8 cellular contexts compared by ENCODE assay signal in genomic region chr10:131453772-131454634, GRCh38.
DNase-seq lines count a peak whose midpoint lies in the region; ATAC-seq, FAIRE-seq and TF ChIP-seq lines count a peak whose summit lies in the region.

No MANE protein-coding gene starts in this region.

- intact Hi-C loops in IMR-90 (cut with micrococcal nuclease) = no loop called here

- no peaks in the 10 kb centered on the region for H3K79me2 ChIP-seq in DND-41 (ENCODE audit: insufficient read depth, low read length)
- no peaks in the 10 kb centered on the region for H3K79me2 ChIP-seq in H1 (ENCODE audit: control insufficient read depth in 1 of 2, insufficient read depth in 2 of 2, low read length in 2 of 2)

- H2BK20ac ChIP-seq in IMR-90 (ENCODE audit: low read depth, low read length) = no peak overlapping the region
- H2BK20ac ChIP-seq in H1 (ENCODE audit: low read length) = no peak overlapping the region; the same call in 1 of the 2 replicates

- CTCF ChIA-PET in IMR-90 (lab: Yijun Ruan, JAX) = no interaction called here
- CTCF ChIA-PET in H1 (lab: Charles Lee; ENCODE audit: partially characterized antibody) = interaction anchor here (0.6 to 4.0 kb wide), 63 partner anchors 9 to 559 kb away, joined by 3 to 32 read pairs (median 4); no protein-coding TSS in a partner anchor

- POLR2A ChIA-PET in IMR-90 (lab: Charles Lee; ENCODE audit: unreplicated experiment) (no interaction called here), H1 (lab: Charles Lee; ENCODE audit: partially characterized antibody) (interaction anchor here (0.6 to 1.3 kb wide), 6 partner anchors 9 to 35 kb away, joined by 3 to 5 read pairs (median 3); no protein-coding TSS in a partner anchor)

- no peaks in the 10 kb centered on the region for H3K27me3 ChIP-seq in DND-41 (ENCODE audit: insufficient read depth, low read length, poor library complexity)
- H3K27me3 ChIP-seq in IMR-90 (ENCODE audit: control insufficient read depth, insufficient read depth, low read length) = no peaks in the 10 kb centered on the region
- peaks cover 0 to 7% (median 0%) of the 10 kb centered on the region in 4 experiments; a peak in 3 of 7 replicates for H3K27me3 ChIP-seq in H1 (replicated peaks in 1 of 4; ENCODE audit: control insufficient read depth in 3 of 4, extremely low read depth in 1 of 4, insufficient read depth in 3 of 4, low read length in 3 of 4)

- TF ChIP-seq RAD21 in IMR-90 (IDR thresholded peaks at IDR 0.05; ENCODE audit: low read length) (no peak), H1 (IDR thresholded peaks at IDR 0.05 in 1 of 2, conservative IDR thresholded peaks at IDR 0.05 in 1 of 2; ENCODE audit: low read depth in 2 of 2, low read length in 2 of 2) (peak; percentile 49 to 62)

- no peaks in the 10 kb centered on the region for H3K36me3 ChIP-seq in DND-41 (ENCODE audit: insufficient read depth, low read length)
- no peaks in the 10 kb centered on the region for H3K36me3 ChIP-seq in IMR-90 (ENCODE audit: control insufficient read depth, insufficient read depth, low read length)
- no peaks in the 10 kb centered on the region for H3K36me3 ChIP-seq in H1 (ENCODE audit: control insufficient read depth in 2 of 4, insufficient read depth in 4 of 4, low read length in 3 of 4)
- no peaks in the 10 kb centered on the region for H3K36me3 ChIP-seq in mesodermal cell (ENCODE audit: control insufficient read depth, insufficient read depth, low read length)

- H3K27ac ChIP-seq in DND-41 (ENCODE audit: low read length) = no peak overlapping the region
- H3K27ac ChIP-seq in IMR-90 (ENCODE audit: insufficient read depth, low read length) = no peak overlapping the region
- H3K27ac ChIP-seq in H1 (ENCODE audit: low read depth, low read length) = no peak overlapping the region
- H3K27ac ChIP-seq in mesodermal cell (ENCODE audit: low read depth, low read length, severe bottlenecking) = peak overlapping the region; percentile 41

- TF ChIP-seq POLR2A in IMR-90 (IDR thresholded peaks at IDR 0.05; ENCODE audit: low read depth, low read length) (no peak), H1 (IDR thresholded peaks at IDR 0.05; ENCODE audit: control extremely low read depth in 1 of 2, low read depth in 2 of 2, low read length in 2 of 2) (no peak)

- WGBS in IMR-90 (ENCODE audit: extremely low coverage in 2 of 2, insufficient read length in 1 of 2), 2 experiments = 17% methylated on average over 3 of the region's 27 CpGs; no CpG with 5 or more reads in 1 of the 2 experiments
- WGBS in H1 (ENCODE audit: extremely low coverage in 1 of 2, insufficient coverage in 1 of 2, insufficient read length in 1 of 2, insufficient replicate concordance in 2 of 2, low coverage in 1 of 2, low lambda C conversion rate in 2 of 2, missing lambda C conversion rate in 1 of 2), 2 experiments = 14% methylated on average over 26 of the region's 27 CpGs; no CpG with 5 or more reads in 1 of the 2 experiments
- 19 to 29% methylated on average over 18 to 19 of the region's 27 CpGs for WGBS in mesodermal cell (ENCODE audit: insufficient coverage in 2 of 2), 2 experiments

- H2AFZ ChIP-seq in DND-41 (ENCODE audit: low read depth, low read length) (no peak overlapping the region), IMR-90 (replicated peaks; ENCODE audit: low read length, poor library complexity) (no peak overlapping the region), H1 (ENCODE audit: low read length) (peak overlapping the region; percentile 70)

- dilution Hi-C loops in IMR-90 (cut with HindIII; ENCODE audit: low sequenced_read_pairs, unreplicated experiment) = no loop called here

- no peak overlapping the region for H2BK15ac ChIP-seq in IMR-90 (ENCODE audit: low read depth, low read length)
- no peak overlapping the region; the same call in none of the 2 replicates for H2BK15ac ChIP-seq in H1 (ENCODE audit: low read length)

- H3K18ac ChIP-seq in IMR-90 (ENCODE audit: low read depth, low read length) (no peak overlapping the region), H1 (ENCODE audit: extremely low read depth, low read length) (no peak overlapping the region)

- H3K14ac ChIP-seq in IMR-90 (replicated peaks; ENCODE audit: low read depth, low read length) (no peak overlapping the region), H1 (ENCODE audit: insufficient read length) (no peak overlapping the region)

- H3K9me1 ChIP-seq in IMR-90 (ENCODE audit: insufficient read depth, low read length) = no peaks in the 10 kb centered on the region

- no peak overlapping the region for H3K23ac ChIP-seq in IMR-90 (ENCODE audit: low read depth, low read length)
- no peak overlapping the region for H3K23ac ChIP-seq in H1 (ENCODE audit: insufficient read length)

- H3K4me1 ChIP-seq in DND-41 (ENCODE audit: insufficient read depth, low read length) (no peaks in the 10 kb centered on the region), IMR-90 (ENCODE audit: control insufficient read depth, insufficient read depth, low read length) (no peaks in the 10 kb centered on the region), H1 (replicated peaks in 1 of 4; ENCODE audit: control insufficient read depth in 3 of 4, insufficient read depth in 4 of 4, low read length in 3 of 4) (peaks cover 0 to 17% (median 12%) of the 10 kb centered on the region in 4 experiments; a peak in 6 of 7 replicates), mesodermal cell (ENCODE audit: control insufficient read depth, insufficient read depth, low read length, poor library complexity, severe bottlenecking) (no peaks in the 10 kb centered on the region)

- H3K56ac ChIP-seq in IMR-90 (ENCODE audit: extremely low read depth, insufficient read depth, low read length) (no peak overlapping the region), H1 (replicated peaks; ENCODE audit: insufficient read length, low read depth, low read length) (no peak overlapping the region)

- H4K20me1 ChIP-seq in DND-41 (ENCODE audit: insufficient read depth, low read length) (no peaks in the 10 kb centered on the region), IMR-90 (ENCODE audit: insufficient read depth, low read length) (no peaks in the 10 kb centered on the region), H1 (replicated peaks in 1 of 2; ENCODE audit: control insufficient read depth in 1 of 2, insufficient read depth in 2 of 2, low read length in 2 of 2) (no peaks in the 10 kb centered on the region)

- TF ChIP-seq EP300 in H1 (IDR thresholded peaks at IDR 0.05; ENCODE audit: borderline replicate concordance in 1 of 2, low read depth in 2 of 2, low read length in 2 of 2) = no peak

- H2BK12ac ChIP-seq in H1 (ENCODE audit: low read depth, low read length) = no peak overlapping the region; the same call in 1 of the 2 replicates

- H4K5ac ChIP-seq in IMR-90 (ENCODE audit: low read depth, low read length) (no peak overlapping the region), H1 (ENCODE audit: insufficient read length, low read depth, low read length) (peak overlapping the region; percentile 3)

- H2AK5ac ChIP-seq in IMR-90 (ENCODE audit: low read depth, low read length) = no peak overlapping the region
- no peak overlapping the region for H2AK5ac ChIP-seq in H1 (ENCODE audit: low read depth, low read length)

- H2AK9ac ChIP-seq in IMR-90 (replicated peaks; ENCODE audit: low read depth, low read length, poor library complexity) = no peak overlapping the region

- H3K4me2 ChIP-seq in DND-41 (ENCODE audit: insufficient read depth, low read length) (no peak overlapping the region), IMR-90 (ENCODE audit: low read depth, low read length) (no peak overlapping the region), H1 (ENCODE audit: insufficient read depth in 1 of 2, low read depth in 2 of 2, low read length in 2 of 2) (peak overlapping the region; percentile 66 to 83)

- H3K79me1 ChIP-seq in IMR-90 (ENCODE audit: low read depth in 1 of 2, low read length in 2 of 2) (no peaks in the 10 kb centered on the region), H1 (ENCODE audit: low read depth, low read length) (no peaks in the 10 kb centered on the region)

- no peaks in the 10 kb centered on the region for H3K9me3 ChIP-seq in DND-41 (ENCODE audit: insufficient read depth, low read length, severe bottlenecking)
- peaks cover 40% of the 10 kb centered on the region for H3K9me3 ChIP-seq in IMR-90 (ENCODE audit: control insufficient read depth, insufficient read depth, low read length)
- no peaks in the 10 kb centered on the region for H3K9me3 ChIP-seq in H1 (ENCODE audit: insufficient read depth in 2 of 2, low read depth in 1 of 2, low read length in 1 of 2)
- H3K9me3 ChIP-seq in mesodermal cell (ENCODE audit: control insufficient read depth, low read length) = no peaks in the 10 kb centered on the region

- H4K8ac ChIP-seq in IMR-90 (ENCODE audit: low read depth in 2 of 2, low read length in 2 of 2) (no peak overlapping the region), H1 (ENCODE audit: extremely low read depth, insufficient read depth, low read length) (peak overlapping the region; percentile 15; the same call in 1 of the 2 replicates)

- H2BK5ac ChIP-seq in IMR-90 (ENCODE audit: low read depth, low read length, poor library complexity, severe bottlenecking) = no peak overlapping the region
- no peak overlapping the region for H2BK5ac ChIP-seq in H1 (ENCODE audit: low read depth, low read length)

- in situ Hi-C loops in IMR-90 (cut with MboI; ENCODE audit: low sequenced_read_pairs) = no loop called here

- TF ChIP-seq CTCF in DND-41 (IDR thresholded peaks at IDR 0.05; ENCODE audit: borderline replicate concordance, extremely low read depth, low read length, poor library complexity, severe bottlenecking) (peak; percentile 72), IMR-90 (conservative IDR thresholded peaks at IDR 0.05; ENCODE audit: low read depth, low read length) (peak; percentile 14; the same call in 1 of the 2 replicates), H1 (IDR thresholded peaks at IDR 0.05; ENCODE audit: control extremely low read depth in 1 of 3, insufficient read depth in 1 of 3, low read depth in 1 of 3, low read length in 3 of 3) (peak; percentile 60 to 80 (median 67))

- H3K9ac ChIP-seq in DND-41 (ENCODE audit: low read depth, low read length) = no peak overlapping the region
- H3K9ac ChIP-seq in IMR-90 (ENCODE audit: low read depth, low read length) = no peak overlapping the region
- H3K9ac ChIP-seq in H1 (replicated peaks in 1 of 4; ENCODE audit: extremely low read depth in 1 of 4, low read depth in 3 of 4, low read length in 3 of 4) = no peak overlapping the region; a peak in 2 of 7 replicates

- no peak overlapping the region for H4K91ac ChIP-seq in IMR-90 (ENCODE audit: insufficient read depth, low read depth, low read length)
- peak overlapping the region; percentile 87 for H4K91ac ChIP-seq in H1 (replicated peaks; ENCODE audit: insufficient read length, low read length)

- FAIRE-seq in H1 (lab: Jason Lieb, UNC) = no peak

- ATAC-seq in DND-41 (ENCODE audit: insufficient read depth, low read depth) (peak; percentile 42; the same call in 1 of the 3 replicates), IMR-90 (ENCODE audit: low read depth) (no peak), GM21737 (IDR thresholded peaks at IDR 0.05; ENCODE audit: unreplicated experiment) (no peak)

- peak; percentile 63 for DNase-seq in DND-41
- DNase-seq in IMR-90 = no peak
- DNase-seq in activated CD4-positive, alpha-beta T cell treated with anti-CD3 and anti-CD28 coated beads, Interleukin-2, amount 50 U/mL, for 1 hour = peak; percentile 52
- DNase-seq in H1 (ENCODE audit: low read depth in 1 of 2, low spot score in 2 of 2) = peak; percentile 51 to 99
- DNase-seq in stimulated activated CD8-positive, alpha-beta memory T cell treated with anti-CD3 and anti-CD28 coated beads, Interleukin-7, amount 100 ng/mL, for 24 hours (ENCODE audit: low read depth) = peak; percentile 70
- no peak for DNase-seq in dedifferentiated amniotic fluid mesenchymal stem cell (ENCODE audit: extremely low spot score)

- no TSS peak for BruUV-seq in IMR-90 (replicated peaks; lab: Mats Ljungman, UMichigan)

- H2BK120ac ChIP-seq in IMR-90 (ENCODE audit: low read depth, low read length) (no peak overlapping the region), H1 (replicated peaks; ENCODE audit: low read depth, low read length) (no peak overlapping the region)

- H3K4ac ChIP-seq in IMR-90 (ENCODE audit: low read depth, low read length) = no peak overlapping the region
- peak overlapping the region; percentile 80 for H3K4ac ChIP-seq in H1 (replicated peaks; ENCODE audit: insufficient read length, low read depth, low read length)

- peaks cover 4% of the 10 kb centered on the region; the same call in 1 of the 2 replicates for H3K23me2 ChIP-seq in H1 (ENCODE audit: low read depth, low read length)

- H3K4me3 ChIP-seq in DND-41 (ENCODE audit: low read depth in 1 of 2, low read length in 2 of 2) (no peak overlapping the region), IMR-90 (ENCODE audit: insufficient read depth, low read depth, low read length) (no peak overlapping the region), H1 (ENCODE audit: extremely low read depth in 1 of 4, insufficient read depth in 2 of 4, low read depth in 3 of 4, low read length in 4 of 4) (peak overlapping the region; percentile 24 to 57 (median 33)), mesodermal cell (ENCODE audit: extremely low read depth, insufficient read depth, low read length, poor library complexity, severe bottlenecking) (peak overlapping the region; percentile 20)

Comparison
In these comparisons a context has a peak if more than half of its experiments do, and no peak if none do; other contexts are left out.
1. DNase-seq: peak in DND-41 (single experiment), activated CD4-positive, alpha-beta T cell treated with anti-CD3 and anti-CD28 coated beads, Interleukin-2, amount 50 U/mL, for 1 hour (single experiment), H1 (2 of 2) and stimulated activated CD8-positive, alpha-beta memory T cell treated with anti-CD3 and anti-CD28 coated beads, Interleukin-7, amount 100 ng/mL, for 24 hours (single experiment); none in IMR-90 (single experiment) and dedifferentiated amniotic fluid mesenchymal stem cell (single experiment).
2. H3K4me2 ChIP-seq: peak in H1 (2 of 2); none in DND-41 (single experiment) and IMR-90 (single experiment).
3. H3K4me3 ChIP-seq: peak in H1 (4 of 4) and mesodermal cell (single experiment); none in DND-41 (0 of 2) and IMR-90 (single experiment).
4. CTCF ChIP-seq: peak in every context shown above with its lines; median percentile 72 in DND-41; 67 in H1; 14 in IMR-90.